1 cellular context compared by ENCODE assay signal in the genomic region with DNA sequence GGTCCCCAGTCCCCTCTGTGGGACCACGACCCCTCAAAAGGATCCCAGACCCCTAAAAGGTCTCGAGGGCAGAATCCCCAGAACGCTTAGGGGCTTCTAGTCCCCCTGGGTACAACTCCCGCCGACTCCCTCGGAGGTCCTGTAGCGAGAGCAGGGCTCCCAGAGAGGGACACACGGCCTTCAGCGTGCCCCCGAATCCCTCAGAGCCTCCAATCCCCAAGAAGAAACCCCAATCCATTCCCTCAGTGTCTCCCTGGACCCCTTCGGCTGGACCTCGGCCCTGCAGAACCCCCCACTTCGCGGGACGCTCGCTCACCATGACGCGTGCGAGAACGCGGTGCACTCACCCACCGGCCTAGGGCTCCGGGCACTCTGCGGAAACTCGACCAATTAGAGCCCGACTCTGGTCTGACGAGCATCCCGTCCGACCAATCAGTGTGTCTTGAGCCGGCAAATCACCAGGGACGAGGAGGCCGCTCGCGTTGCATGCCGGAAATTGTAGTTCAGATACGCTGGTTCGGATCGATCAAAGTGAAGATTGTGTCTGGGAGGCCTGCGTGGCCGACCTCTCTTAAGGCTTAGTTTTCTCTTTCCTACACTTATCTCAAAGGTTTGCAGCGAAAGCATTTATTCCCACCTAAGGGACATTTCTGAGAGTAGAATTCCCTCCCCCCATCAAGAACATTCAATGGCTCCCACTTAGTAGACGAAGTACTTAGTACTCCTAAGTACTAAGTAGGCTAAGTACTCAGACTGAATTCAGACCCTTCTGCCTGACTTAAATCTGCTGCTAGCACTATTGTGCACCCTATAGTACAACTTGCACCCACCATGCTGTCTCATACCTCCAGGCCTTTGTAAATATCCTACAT.
A peak's percentile ranks its signal among the peaks of the same experiment; 100 is the strongest.
TF ChIP-seq lines count a peak whose summit lies in the region.

A gene (minus strand): TSS at position 369 of the 872 bp plus-strand sequence. CDS start 50 bp downstream, at position 319.

TF ChIP-seq in H1, 55 proteins besides CTCF, POLR2A, EP300 and RAD21 (continued from another document):
- TF ChIP-seq, protein P1, sequence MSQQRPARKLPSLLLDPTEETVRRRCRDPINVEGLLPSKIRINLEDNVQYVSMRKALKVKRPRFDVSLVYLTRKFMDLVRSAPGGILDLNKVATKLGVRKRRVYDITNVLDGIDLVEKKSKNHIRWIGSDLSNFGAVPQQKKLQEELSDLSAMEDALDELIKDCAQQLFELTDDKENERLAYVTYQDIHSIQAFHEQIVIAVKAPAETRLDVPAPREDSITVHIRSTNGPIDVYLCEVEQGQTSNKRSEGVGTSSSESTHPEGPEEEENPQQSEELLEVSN (IDR thresholded peaks at IDR 0.05): peak; percentile 82
- peak; percentile 85 for TF ChIP-seq KDM4A (IDR thresholded peaks at IDR 0.05; ENCODE audit: low read depth, low read length, severe bottlenecking)
- no peak for TF ChIP-seq HDAC6 (IDR thresholded peaks at IDR 0.05; ENCODE audit: low read depth, low read length)
- TF ChIP-seq KDM1A (IDR thresholded peaks at IDR 0.05; ENCODE audit: borderline replicate concordance, low read length): peak; percentile 70
- TF ChIP-seq, protein P2, sequence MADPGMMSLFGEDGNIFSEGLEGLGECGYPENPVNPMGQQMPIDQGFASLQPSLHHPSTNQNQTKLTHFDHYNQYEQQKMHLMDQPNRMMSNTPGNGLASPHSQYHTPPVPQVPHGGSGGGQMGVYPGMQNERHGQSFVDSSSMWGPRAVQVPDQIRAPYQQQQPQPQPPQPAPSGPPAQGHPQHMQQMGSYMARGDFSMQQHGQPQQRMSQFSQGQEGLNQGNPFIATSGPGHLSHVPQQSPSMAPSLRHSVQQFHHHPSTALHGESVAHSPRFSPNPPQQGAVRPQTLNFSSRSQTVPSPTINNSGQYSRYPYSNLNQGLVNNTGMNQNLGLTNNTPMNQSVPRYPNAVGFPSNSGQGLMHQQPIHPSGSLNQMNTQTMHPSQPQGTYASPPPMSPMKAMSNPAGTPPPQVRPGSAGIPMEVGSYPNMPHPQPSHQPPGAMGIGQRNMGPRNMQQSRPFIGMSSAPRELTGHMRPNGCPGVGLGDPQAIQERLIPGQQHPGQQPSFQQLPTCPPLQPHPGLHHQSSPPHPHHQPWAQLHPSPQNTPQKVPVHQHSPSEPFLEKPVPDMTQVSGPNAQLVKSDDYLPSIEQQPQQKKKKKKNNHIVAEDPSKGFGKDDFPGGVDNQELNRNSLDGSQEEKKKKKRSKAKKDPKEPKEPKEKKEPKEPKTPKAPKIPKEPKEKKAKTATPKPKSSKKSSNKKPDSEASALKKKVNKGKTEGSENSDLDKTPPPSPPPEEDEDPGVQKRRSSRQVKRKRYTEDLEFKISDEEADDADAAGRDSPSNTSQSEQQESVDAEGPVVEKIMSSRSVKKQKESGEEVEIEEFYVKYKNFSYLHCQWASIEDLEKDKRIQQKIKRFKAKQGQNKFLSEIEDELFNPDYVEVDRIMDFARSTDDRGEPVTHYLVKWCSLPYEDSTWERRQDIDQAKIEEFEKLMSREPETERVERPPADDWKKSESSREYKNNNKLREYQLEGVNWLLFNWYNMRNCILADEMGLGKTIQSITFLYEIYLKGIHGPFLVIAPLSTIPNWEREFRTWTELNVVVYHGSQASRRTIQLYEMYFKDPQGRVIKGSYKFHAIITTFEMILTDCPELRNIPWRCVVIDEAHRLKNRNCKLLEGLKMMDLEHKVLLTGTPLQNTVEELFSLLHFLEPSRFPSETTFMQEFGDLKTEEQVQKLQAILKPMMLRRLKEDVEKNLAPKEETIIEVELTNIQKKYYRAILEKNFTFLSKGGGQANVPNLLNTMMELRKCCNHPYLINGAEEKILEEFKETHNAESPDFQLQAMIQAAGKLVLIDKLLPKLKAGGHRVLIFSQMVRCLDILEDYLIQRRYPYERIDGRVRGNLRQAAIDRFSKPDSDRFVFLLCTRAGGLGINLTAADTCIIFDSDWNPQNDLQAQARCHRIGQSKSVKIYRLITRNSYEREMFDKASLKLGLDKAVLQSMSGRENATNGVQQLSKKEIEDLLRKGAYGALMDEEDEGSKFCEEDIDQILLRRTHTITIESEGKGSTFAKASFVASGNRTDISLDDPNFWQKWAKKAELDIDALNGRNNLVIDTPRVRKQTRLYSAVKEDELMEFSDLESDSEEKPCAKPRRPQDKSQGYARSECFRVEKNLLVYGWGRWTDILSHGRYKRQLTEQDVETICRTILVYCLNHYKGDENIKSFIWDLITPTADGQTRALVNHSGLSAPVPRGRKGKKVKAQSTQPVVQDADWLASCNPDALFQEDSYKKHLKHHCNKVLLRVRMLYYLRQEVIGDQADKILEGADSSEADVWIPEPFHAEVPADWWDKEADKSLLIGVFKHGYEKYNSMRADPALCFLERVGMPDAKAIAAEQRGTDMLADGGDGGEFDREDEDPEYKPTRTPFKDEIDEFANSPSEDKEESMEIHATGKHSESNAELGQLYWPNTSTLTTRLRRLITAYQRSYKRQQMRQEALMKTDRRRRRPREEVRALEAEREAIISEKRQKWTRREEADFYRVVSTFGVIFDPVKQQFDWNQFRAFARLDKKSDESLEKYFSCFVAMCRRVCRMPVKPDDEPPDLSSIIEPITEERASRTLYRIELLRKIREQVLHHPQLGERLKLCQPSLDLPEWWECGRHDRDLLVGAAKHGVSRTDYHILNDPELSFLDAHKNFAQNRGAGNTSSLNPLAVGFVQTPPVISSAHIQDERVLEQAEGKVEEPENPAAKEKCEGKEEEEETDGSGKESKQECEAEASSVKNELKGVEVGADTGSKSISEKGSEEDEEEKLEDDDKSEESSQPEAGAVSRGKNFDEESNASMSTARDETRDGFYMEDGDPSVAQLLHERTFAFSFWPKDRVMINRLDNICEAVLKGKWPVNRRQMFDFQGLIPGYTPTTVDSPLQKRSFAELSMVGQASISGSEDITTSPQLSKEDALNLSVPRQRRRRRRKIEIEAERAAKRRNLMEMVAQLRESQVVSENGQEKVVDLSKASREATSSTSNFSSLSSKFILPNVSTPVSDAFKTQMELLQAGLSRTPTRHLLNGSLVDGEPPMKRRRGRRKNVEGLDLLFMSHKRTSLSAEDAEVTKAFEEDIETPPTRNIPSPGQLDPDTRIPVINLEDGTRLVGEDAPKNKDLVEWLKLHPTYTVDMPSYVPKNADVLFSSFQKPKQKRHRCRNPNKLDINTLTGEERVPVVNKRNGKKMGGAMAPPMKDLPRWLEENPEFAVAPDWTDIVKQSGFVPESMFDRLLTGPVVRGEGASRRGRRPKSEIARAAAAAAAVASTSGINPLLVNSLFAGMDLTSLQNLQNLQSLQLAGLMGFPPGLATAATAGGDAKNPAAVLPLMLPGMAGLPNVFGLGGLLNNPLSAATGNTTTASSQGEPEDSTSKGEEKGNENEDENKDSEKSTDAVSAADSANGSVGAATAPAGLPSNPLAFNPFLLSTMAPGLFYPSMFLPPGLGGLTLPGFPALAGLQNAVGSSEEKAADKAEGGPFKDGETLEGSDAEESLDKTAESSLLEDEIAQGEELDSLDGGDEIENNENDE (IDR thresholded peaks at IDR 0.05; ENCODE audit: insufficient replicate concordance, low read length): no peak
- TF ChIP-seq RXRA (IDR thresholded peaks at IDR 0.05; ENCODE audit: insufficient read depth, low read depth, low read length): no peak
- peak; percentile 71 for TF ChIP-seq CREB1 (IDR thresholded peaks at IDR 0.05)
- TF ChIP-seq SP1 (IDR thresholded peaks at IDR 0.05; ENCODE audit: low read depth, low read length): peak; percentile 99
- no peak for TF ChIP-seq BACH1 (IDR thresholded peaks at IDR 0.05; ENCODE audit: low read length)
- 0 out of 2 replicates have a peak, but pooled peaks have one; percentile 22 for TF ChIP-seq TBP (IDR thresholded peaks at IDR 0.05; ENCODE audit: low read depth, low read length)
- 0 out of 4 replicates have a peak, but pooled peaks of 1 of the 2 experiments have one; percentile 6 for TF ChIP-seq HDAC2 (IDR thresholded peaks at IDR 0.05; ENCODE audit: borderline replicate concordance in 1 of 2, low read depth in 2 of 2, low read length in 2 of 2)
- no peak for TF ChIP-seq GABPA (IDR thresholded peaks at IDR 0.05; ENCODE audit: borderline replicate concordance, insufficient read depth, low read length)
- TF ChIP-seq SP2 (IDR thresholded peaks at IDR 0.05; ENCODE audit: low read length): peak; percentile 81
- TF ChIP-seq KDM5A (IDR thresholded peaks at IDR 0.05; ENCODE audit: low read length): no peak
- no peak for TF ChIP-seq NRF1 (IDR thresholded peaks at IDR 0.05; ENCODE audit: low read depth, low read length)
- TF ChIP-seq SUZ12 (IDR thresholded peaks at IDR 0.05; ENCODE audit: low read length): no peak
- peak in 1 of 2 experiments; percentile 61; a peak in 2 of 4 replicates for TF ChIP-seq SIN3A (conservative IDR thresholded peaks at IDR 0.05 in 1 of 2, IDR thresholded peaks at IDR 0.05 in 1 of 2; ENCODE audit: low read depth in 1 of 2, low read length in 2 of 2)
- no peak for TF ChIP-seq FOSL1 (IDR thresholded peaks at IDR 0.05; ENCODE audit: insufficient read depth, low read depth, low read length)
- TF ChIP-seq GTF2F1 (IDR thresholded peaks at IDR 0.05; ENCODE audit: borderline replicate concordance, low read depth, low read length): no peak
- peak; percentile 70 for TF ChIP-seq PHF8 (conservative IDR thresholded peaks at IDR 0.05; ENCODE audit: low read depth, low read length)
